Comparison of ENCODE assay signal across 19 cellular contexts in the genomic region with DNA sequence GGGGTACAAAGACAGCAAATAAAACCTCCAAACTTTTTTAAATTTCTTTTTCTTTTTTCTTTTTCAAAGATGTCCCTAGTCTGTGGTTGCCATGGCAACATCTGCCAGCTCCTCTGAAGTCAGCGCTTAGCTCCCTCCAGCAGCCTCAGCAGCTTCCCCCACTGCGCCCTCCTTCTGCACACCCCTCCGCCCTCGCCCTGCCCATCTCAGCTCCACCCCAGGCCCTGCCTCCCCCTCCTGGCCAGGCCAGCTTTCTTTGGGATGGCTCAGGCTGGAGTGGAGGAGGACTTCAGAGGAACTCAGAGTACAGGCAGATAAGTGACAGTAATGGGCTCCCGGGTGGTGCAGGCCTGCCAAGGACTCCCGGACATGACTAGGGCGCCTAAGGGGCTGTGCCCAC.
A peak's percentile ranks its signal among the peaks of the same experiment; 100 is the strongest.
DNase-seq lines count a peak whose midpoint lies in the region; ATAC-seq, FAIRE-seq and TF ChIP-seq lines count a peak whose summit lies in the region.
"Had no signal": no experiment of that assay in that cellular context is flagged by ENCODE, and none has a peak within 500 bp of the region (broad histone marks: within the 10 kb centered on the region; RNA-seq: fewer than 3 reads in every experiment).

No MANE protein-coding gene starts in this region.

- 18% methylated on average over 7 of the region's 7 CpGs for WGBS in HepG2 (ENCODE audit: low lambda C conversion rate)
- 58% methylated on average over 5 of the region's 7 CpGs for WGBS in right lobe of liver (ENCODE audit: insufficient coverage, low coverage, low lambda C conversion rate, missing lambda C conversion rate)
- WGBS in testis, 2 donors: 51 to 57% methylated on average over 5 to 7 of the region's 7 CpGs
- WGBS in body of pancreas, 2 donors: 69 to 70% methylated on average over 7 of the region's 7 CpGs

- no peak for TF ChIP-seq RAD21 in HepG2 (CRISPR knock-in tag; IDR thresholded peaks at IDR 0.05)

- no peak for TF ChIP-seq CTCF in HepG2 (CRISPR knock-in tag; IDR thresholded peaks at IDR 0.05)
- TF ChIP-seq CTCF in right lobe of liver (IDR thresholded peaks at IDR 0.05): no peak
- TF ChIP-seq CTCF in testis (IDR thresholded peaks at IDR 0.05): no peak
- TF ChIP-seq CTCF in body of pancreas (IDR thresholded peaks at IDR 0.05): no peak

- CTCF ChIA-PET in HepG2 (lab: Yijun Ruan, JAX; ENCODE audit: low intra/inter-chr PET ratio, low total read pairs): no interaction called here
- CTCF ChIA-PET in activated naive CD4-positive, alpha-beta T cell treated with anti-CD3 and anti-CD28 coated beads, Interleukin-2, amount 10 ng/mL, durations not matched to agents 7 days and 5 days (lab: Charles Lee): no interaction called here

- peaks cover 41% of the 10 kb centered on the region for H3K27me3 Mint-ChIP-seq in activated naive CD4-positive, alpha-beta T cell treated with anti-CD3 and anti-CD28 coated beads, Interleukin-2, amount 10 ng/mL, durations not matched to agents 7 days and 5 days

- H3K4me3 Mint-ChIP-seq in activated naive CD4-positive, alpha-beta T cell treated with anti-CD3 and anti-CD28 coated beads, Interleukin-2, amount 10 ng/mL, durations not matched to agents 7 days and 5 days: no peak overlapping the region
- H3K4me3 Mint-ChIP-seq: activated B cell treated with CpG ODN at 0.5 μM for 24 hours had no signal

- H3K4me2 ChIP-seq in HepG2 (ENCODE audit: low read depth, low read length): no peak overlapping the region

- H3K9me3 ChIP-seq in HepG2 (ENCODE audit: low read length): no peaks in the 10 kb centered on the region
- no peaks in the 10 kb centered on the region for H3K9me3 ChIP-seq in right lobe of liver
- H3K9me3 ChIP-seq in testis: no peaks in the 10 kb centered on the region
- no peaks in the 10 kb centered on the region for H3K9me3 ChIP-seq in body of pancreas
- H3K9me3 ChIP-seq: Caco-2, esophagus squamous epithelium, heart left ventricle, sigmoid colon, thoracic aorta had no signal

- no peaks in the 10 kb centered on the region for H4K20me1 ChIP-seq in HepG2 (ENCODE audit: insufficient read depth, low read length)

- TF ChIP-seq EP300 in HepG2 (IDR thresholded peaks at IDR 0.05; ENCODE audit: low read depth in 2 of 2, low read length in 2 of 2) (no peak), HepG2 (CRISPR knock-in tag; IDR thresholded peaks at IDR 0.05; ENCODE audit: borderline replicate concordance) (no peak)

- no peaks in the 10 kb centered on the region for H3K36me3 Mint-ChIP-seq in activated naive CD4-positive, alpha-beta T cell treated with anti-CD3 and anti-CD28 coated beads, Interleukin-2, amount 10 ng/mL, durations not matched to agents 7 days and 5 days

- no peaks in the 10 kb centered on the region for H3K9me3 Mint-ChIP-seq in activated naive CD4-positive, alpha-beta T cell treated with anti-CD3 and anti-CD28 coated beads, Interleukin-2, amount 10 ng/mL, durations not matched to agents 7 days and 5 days
- H3K9me3 Mint-ChIP-seq: activated B cell treated with CpG ODN at 0.5 μM for 24 hours had no signal

- no peaks in the 10 kb centered on the region for H3K79me2 ChIP-seq in HepG2 (ENCODE audit: insufficient read depth, low read length)

- H3K27ac ChIP-seq in HepG2 (ENCODE audit: extremely low read length, insufficient read depth, low read length) (no peak overlapping the region), right lobe of liver (no peak overlapping the region), angular gyrus (ENCODE audit: low read depth, low read length) (peak overlapping the region; percentile 64), testis (no peak overlapping the region), body of pancreas (no peak overlapping the region)
- H3K27ac ChIP-seq: brain microvascular endothelial cell, esophagus squamous epithelium, heart left ventricle, sigmoid colon, thoracic aorta had no signal

- ATAC-seq in HepG2: no peak; the same call in 2 of the 3 replicates
- no peak for ATAC-seq in right lobe of liver
- ATAC-seq in body of pancreas: no peak
- ATAC-seq in stimulated activated naive CD8-positive, alpha-beta T cell treated with anti-CD3 and anti-CD28 coated beads, Interleukin-15, Interleukin-2, amounts not matched to agents 100 U/mL and 50 U/mL, for 24 hours: no peak
- ATAC-seq: HCT116 had no signal

- no TSS peak for BruUV-seq in HepG2 (replicated peaks; lab: Mats Ljungman, UMichigan)

- H3K27me3 ChIP-seq in HepG2 (ENCODE audit: control insufficient read depth in 1 of 2, insufficient read depth in 2 of 2, low read length in 2 of 2) (peaks cover 1 to 29% of the 10 kb centered on the region in 2 experiments; a peak in 3 of 5 replicates), right lobe of liver (no peaks in the 10 kb centered on the region), testis (no peaks in the 10 kb centered on the region), body of pancreas (no peaks in the 10 kb centered on the region)
- H3K27me3 ChIP-seq: brain microvascular endothelial cell had no signal

- intact Hi-C loops in HepG2 (cut with micrococcal nuclease; ENCODE audit: unreplicated experiment): no loop called here
- intact Hi-C loops in right lobe of liver (cut with DNase I): no loop called here
- intact Hi-C loops in testis (cut with DNase I; ENCODE audit: low total_unique reads): no loop called here
- intact Hi-C loops in body of pancreas (cut with DNase I): no loop called here

- no peak overlapping the region for H3K27ac Mint-ChIP-seq in activated naive CD4-positive, alpha-beta T cell treated with anti-CD3 and anti-CD28 coated beads, Interleukin-2, amount 10 ng/mL, durations not matched to agents 7 days and 5 days
- H3K27ac Mint-ChIP-seq: activated B cell treated with CpG ODN at 0.5 μM for 24 hours had no signal

- H3K4me3 ChIP-seq in HepG2 (replicated peaks in 1 of 3; ENCODE audit: insufficient read depth in 1 of 3, low read depth in 2 of 3, low read length in 3 of 3): no peak overlapping the region
- no peak overlapping the region for H3K4me3 ChIP-seq in right lobe of liver
- no peak overlapping the region for H3K4me3 ChIP-seq in testis
- no peak overlapping the region for H3K4me3 ChIP-seq in body of pancreas
- H3K4me3 ChIP-seq: esophagus squamous epithelium, heart left ventricle, sigmoid colon, thoracic aorta had no signal

- no peak overlapping the region for H2AFZ ChIP-seq in HepG2 (ENCODE audit: low read length)

- in situ Hi-C loops in HepG2 (cut with HindIII; ENCODE audit: extremely low pct_ligation_motif_present, low pct_unique_long_range_greater_than_20kb): no loop called here

- FAIRE-seq in HepG2 (lab: Jason Lieb, UNC): no peak

- no peak for TF ChIP-seq POLR2A in HepG2 (IDR thresholded peaks at IDR 0.05; ENCODE audit: insufficient read depth in 1 of 2, low read depth in 2 of 2, low read length in 2 of 2)
- TF ChIP-seq POLR2A in right lobe of liver (IDR thresholded peaks at IDR 0.05): no peak
- no peak for TF ChIP-seq POLR2A in testis (IDR thresholded peaks at IDR 0.05)
- TF ChIP-seq POLR2A in body of pancreas (IDR thresholded peaks at IDR 0.05): no peak

- H3K36me3 ChIP-seq in HepG2 (replicated peaks in 1 of 2; ENCODE audit: control insufficient read depth in 1 of 2, insufficient read depth in 2 of 2, low read length in 2 of 2) (no peaks in the 10 kb centered on the region), right lobe of liver (no peaks in the 10 kb centered on the region), testis (ENCODE audit: low read depth, missing control alignments) (no peaks in the 10 kb centered on the region), body of pancreas (replicated peaks in 1 of 2; ENCODE audit: insufficient read depth in 1 of 2, low read depth in 2 of 2) (no peaks in the 10 kb centered on the region)
- H3K36me3 ChIP-seq: brain microvascular endothelial cell, esophagus squamous epithelium, heart left ventricle, sigmoid colon, thoracic aorta had no signal

- no peak overlapping the region for H3K9ac ChIP-seq in HepG2 (ENCODE audit: insufficient read depth, low read depth, low read length)

- DNase-seq in HepG2 (ENCODE audit: low spot score): no peak
- no peak for DNase-seq in right lobe of liver
- DNase-seq in iPS-NIHi11 (ENCODE audit: low spot score): peak; percentile 32
- DNase-seq in testis: peak; percentile 89
- DNase-seq in body of pancreas: no peak
- no peak for DNase-seq in stimulated activated naive CD8-positive, alpha-beta T cell treated with anti-CD3 and anti-CD28 coated beads, Interleukin-15, Interleukin-2, amounts not matched to agents 100 U/mL and 50 U/mL, for 24 hours
- no peak for DNase-seq in activated naive CD4-positive, alpha-beta T cell treated with anti-CD3 and anti-CD28 coated beads, Interleukin-2, amount 10 ng/mL, durations not matched to agents 7 days and 5 days
- DNase-seq: activated B cell treated with CpG ODN at 0.5 μM for 24 hours; activated CD8-positive, alpha-beta memory T cell treated with anti-CD3 and anti-CD28 coated beads, Interleukin-2, amount 50 U/mL, for 4 hours; brain microvascular endothelial cell; Caco-2; esophagus squamous epithelium; heart left ventricle; NCI-H2171; sigmoid colon; T-helper 1 cell had no signal

- peaks cover 13% of the 10 kb centered on the region for H3K4me1 Mint-ChIP-seq in activated naive CD4-positive, alpha-beta T cell treated with anti-CD3 and anti-CD28 coated beads, Interleukin-2, amount 10 ng/mL, durations not matched to agents 7 days and 5 days
- H3K4me1 Mint-ChIP-seq: activated B cell treated with CpG ODN at 0.5 μM for 24 hours had no signal

- POLR2A ChIA-PET in HepG2 (lab: Yijun Ruan, JAX): no interaction called here

- H3K4me1 ChIP-seq in HepG2 (ENCODE audit: insufficient read depth, low read length): no peaks in the 10 kb centered on the region
- no peaks in the 10 kb centered on the region for H3K4me1 ChIP-seq in right lobe of liver
- peaks cover 20% of the 10 kb centered on the region for H3K4me1 ChIP-seq in testis
- H3K4me1 ChIP-seq in body of pancreas: no peaks in the 10 kb centered on the region
- H3K4me1 ChIP-seq: Caco-2, esophagus squamous epithelium, sigmoid colon had no signal

Comparison
In these comparisons a context has a peak if more than half of its experiments do, and no peak if none do; other contexts are left out.
1. DNase-seq: peak in iPS-NIHi11 (single experiment) and testis (single experiment); none in HepG2 (single experiment), right lobe of liver (0 of 3), body of pancreas (0 of 4), stimulated activated naive CD8-positive, alpha-beta T cell treated with anti-CD3 and anti-CD28 coated beads, Interleukin-15, Interleukin-2, amounts not matched to agents 100 U/mL and 50 U/mL, for 24 hours (single experiment) and activated naive CD4-positive, alpha-beta T cell treated with anti-CD3 and anti-CD28 coated beads, Interleukin-2, amount 10 ng/mL, durations not matched to agents 7 days and 5 days (single experiment).